ENCODE assay signal across 8 cellular contexts in the genomic region with DNA sequence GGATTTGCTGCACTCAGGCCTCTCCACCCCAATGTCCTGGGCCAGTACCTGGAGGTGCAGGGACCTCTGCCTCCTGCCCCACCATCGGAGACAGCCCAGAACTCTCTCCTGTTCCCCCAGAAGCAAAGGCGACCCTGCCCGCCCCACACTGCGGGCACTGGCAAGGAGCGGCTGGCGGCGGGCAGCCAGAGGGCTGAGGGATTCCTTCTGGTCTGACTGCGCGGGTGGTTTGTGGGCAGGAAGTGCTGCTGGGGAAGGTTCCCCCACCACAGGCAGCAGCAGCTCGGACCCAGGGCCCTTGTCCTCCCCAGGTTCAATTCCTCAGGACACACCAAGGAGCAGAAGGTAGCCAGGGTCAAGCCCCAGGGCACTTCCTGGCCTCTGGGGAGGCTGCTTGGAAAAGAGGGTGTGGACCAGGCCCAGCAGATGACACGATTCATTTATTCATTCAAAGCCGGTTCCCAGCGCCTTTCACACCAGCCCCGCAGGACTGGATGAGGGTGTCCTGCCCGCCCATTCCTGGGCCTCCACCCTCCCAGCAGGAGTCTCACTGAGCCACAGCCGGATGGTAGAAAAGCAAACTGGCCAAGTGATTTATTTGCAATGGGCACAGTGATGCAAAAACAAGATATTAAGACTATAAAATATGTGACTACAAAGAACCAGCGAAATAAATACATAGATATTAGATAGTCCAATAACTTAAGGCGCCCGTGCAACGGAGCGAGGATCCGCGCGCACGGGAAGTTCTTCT. TPM values are rescaled to one million over a fixed set of nuclear protein-coding genes. Genes with fewer than 3 reads are reported as not detected.
DNase-seq lines count a peak whose midpoint lies in the region; TF ChIP-seq lines count a peak whose summit lies in the region.

No MANE protein-coding gene starts in this region.

- TF ChIP-seq POLR2A in tibial nerve (IDR thresholded peaks at IDR 0.05), result no peak

- H3K4me1 Mint-ChIP-seq in activated naive CD4-positive, alpha-beta T cell treated with anti-CD3 and anti-CD28 coated beads, Interleukin-2, amount 50 U/mL, for 24 hours, result peaks cover 15% of the 10 kb centered on the region

- H3K4me3 Mint-ChIP-seq in activated naive CD4-positive, alpha-beta T cell treated with anti-CD3 and anti-CD28 coated beads, Interleukin-2, amount 50 U/mL, for 24 hours, result peak overlapping the region; percentile 78

- H3K27me3 ChIP-seq in ascending aorta (no peaks in the 10 kb centered on the region), tibial nerve (peaks cover 0 to 15% of the 10 kb centered on the region in 2 donors)

- peaks cover 5% of the 10 kb centered on the region for H3K27me3 Mint-ChIP-seq in activated naive CD4-positive, alpha-beta T cell treated with anti-CD3 and anti-CD28 coated beads, Interleukin-2, amount 50 U/mL, for 24 hours

- TF ChIP-seq CTCF in ascending aorta (IDR thresholded peaks at IDR 0.05) (no peak), tibial nerve (IDR thresholded peaks at IDR 0.05) (no peak)

- peaks cover 6 to 24% of the 10 kb centered on the region in 2 donors for H3K4me1 ChIP-seq in ascending aorta
- H3K4me1 ChIP-seq in tibial nerve, result peaks cover 0 to 33% (median 23%) of the 10 kb centered on the region in 4 donors

- WGBS in tibial nerve, 2 donors, result 38% methylated on average over 23 to 25 of the region's 25 CpGs

- intact Hi-C loops in ascending aorta (cut with DNase I), result loop anchor here (2.0 kb wide), 2 partner anchors 17 to 25 kb away; a partner anchor contains a TSS

- H3K27ac ChIP-seq in ascending aorta (peak overlapping the region; percentile 65 to 76), tibial nerve (peak overlapping the region in 2 of 4 donors; percentile 79 to 81)

- H3K36me3 ChIP-seq in ascending aorta (no peaks in the 10 kb centered on the region), tibial nerve (no peaks in the 10 kb centered on the region)

- peak overlapping the region; percentile 46 for H3K27ac Mint-ChIP-seq in activated naive CD4-positive, alpha-beta T cell treated with anti-CD3 and anti-CD28 coated beads, Interleukin-2, amount 50 U/mL, for 24 hours

- H3K4me3 ChIP-seq in ascending aorta, result peak overlapping the region; percentile 75 to 90
- peak overlapping the region; percentile 47 for H3K4me3 ChIP-seq in iPS-18c (ENCODE audit: insufficient read depth, low read depth, low read length)
- peak overlapping the region; percentile 37 to 72 (median 54) for H3K4me3 ChIP-seq in tibial nerve

- no peaks in the 10 kb centered on the region for H3K36me3 Mint-ChIP-seq in activated naive CD4-positive, alpha-beta T cell treated with anti-CD3 and anti-CD28 coated beads, Interleukin-2, amount 50 U/mL, for 24 hours

- no peaks in the 10 kb centered on the region for H3K9me3 ChIP-seq in ascending aorta
- no peaks in the 10 kb centered on the region for H3K9me3 ChIP-seq in iPS-18c (ENCODE audit: control insufficient read depth, insufficient read depth, low read length)
- no peaks in the 10 kb centered on the region for H3K9me3 ChIP-seq in tibial nerve

- no peaks in the 10 kb centered on the region for H3K9me3 Mint-ChIP-seq in activated naive CD4-positive, alpha-beta T cell treated with anti-CD3 and anti-CD28 coated beads, Interleukin-2, amount 50 U/mL, for 24 hours

- no peak for DNase-seq in activated naive CD4-positive, alpha-beta T cell treated with Interleukin-2 at 50 U/mL for 16 hours
- DNase-seq in ascending aorta (ENCODE audit: low spot score in 2 of 2) (no peak), tibial nerve (ENCODE audit: low spot score in 2 of 2) (no peak), DMS114 treated with DMSO at 0.1 percent for 48 hours (lab: John Stamatoyannopoulos, UW; ENCODE audit: unreplicated experiment) (no peak), C1 segment of cervical spinal cord (lab: John Stamatoyannopoulos, UW) (no peak)
- no peak for DNase-seq in activated effector memory CD4-positive, alpha-beta T cell treated with anti-CD3 and anti-CD28 coated beads, Interleukin-2, amount 50 U/mL, for 16 hours

- no peak for TF ChIP-seq EP300 in tibial nerve (IDR thresholded peaks at IDR 0.05)

RNA-seq across cellular contexts. Expression of a gene that starts 1.2 kb away (rescaled TPM):
- total RNA-seq in ascending aorta (not detected), tibial nerve (1 to 10 TPM; 3.3 to 6.1 (median 5.1) TPM)

RNA-seq across cellular contexts. Expression of a gene that starts 42.5 kb away (rescaled TPM):
- 18.1 TPM for total RNA-seq in ascending aorta
- total RNA-seq in tibial nerve, result 100 to 1,000 TPM; 128 to 330 (median 260) TPM
